In the genomic region with DNA sequence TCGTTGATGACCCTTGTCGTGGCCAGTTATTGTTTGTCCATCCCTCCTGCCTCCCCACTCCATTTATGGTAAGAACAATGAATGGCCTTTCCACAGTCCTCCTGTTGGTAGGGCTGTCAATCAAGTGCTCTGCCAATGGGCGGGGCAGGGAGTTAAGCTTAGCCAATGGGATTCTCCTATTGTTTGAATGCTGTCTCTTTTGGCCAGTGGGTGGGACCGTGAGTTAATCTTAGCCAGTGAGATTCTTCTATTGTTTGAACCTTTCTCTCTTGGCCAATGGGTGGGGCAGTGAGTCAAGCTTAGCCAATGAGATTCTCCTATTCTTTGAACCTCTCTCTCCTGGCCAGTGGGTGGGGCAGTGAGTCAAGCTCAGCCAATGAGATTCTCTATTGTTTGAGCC, we compare ENCODE assay signal across 18 cellular contexts.
DNase-seq lines count a peak whose midpoint lies in the region; ATAC-seq, FAIRE-seq and TF ChIP-seq lines count a peak whose summit lies in the region.
"Had no signal": no experiment of that assay in that cellular context is flagged by ENCODE, and none has a peak within 500 bp of the region (broad histone marks: within the 10 kb centered on the region; RNA-seq: fewer than 3 reads in every experiment).

No MANE protein-coding gene starts in this region.

- H4K20me1 ChIP-seq in GM12878 (ENCODE audit: control insufficient read depth, insufficient read depth) = no peaks in the 10 kb centered on the region
- no peaks in the 10 kb centered on the region for H4K20me1 ChIP-seq in H9 (ENCODE audit: control insufficient read depth, insufficient read depth, insufficient read length)

- ATAC-seq in GM12878 = no peak
- ATAC-seq: A549 had no signal

- DNase-seq in A673 (ENCODE audit: low spot score) = peak; percentile 22
- DNase-seq in Caki2 (ENCODE audit: low read depth) = peak; percentile 4
- peak; percentile 10 for DNase-seq in LHCN-M2 (ENCODE audit: low read depth)
- no peak for DNase-seq in GM12878 (ENCODE audit: low read depth, low spot score)
- DNase-seq in colonic mucosa = no peak
- no peak for DNase-seq in NCI-H1436 treated with DMSO at 0.1 percent for 48 hours (lab: John Stamatoyannopoulos, UW)
- no peak for DNase-seq in H9
- DNase-seq in activated CD4-positive, alpha-beta memory T cell treated with anti-CD3 and anti-CD28 coated beads, Interleukin-2, amount 10 ng/mL, durations not matched to agents 7 days and 5 days = no peak
- DNase-seq: NCI-H187 treated with DMSO at 0.1 percent for 48 hours, NCI-H226, Peyer's patch, SW 1271 had no signal

- H2BK5ac ChIP-seq in H9 (ENCODE audit: insufficient read length, low read length) = no peak overlapping the region

- H3K36me3 ChIP-seq in A673 (ENCODE audit: insufficient read depth, low read length, poor library complexity, severe bottlenecking) (no peaks in the 10 kb centered on the region), GM12878 (ENCODE audit: control insufficient read depth in 2 of 2, insufficient read depth in 2 of 2, low read length in 1 of 2) (no peaks in the 10 kb centered on the region), colonic mucosa (no peaks in the 10 kb centered on the region)
- H3K36me3 ChIP-seq: Peyer's patch had no signal

- H2BK15ac ChIP-seq in H9 (ENCODE audit: low read depth, low read length) = no peak overlapping the region

- no peak overlapping the region for H2BK20ac ChIP-seq in H9 (ENCODE audit: low read depth, low read length, poor library complexity, severe bottlenecking)

- 35% methylated on average over 4 of the region's 4 CpGs for WGBS in GM12878 (ENCODE audit: insufficient coverage, insufficient replicate concordance, low lambda C conversion rate, missing lambda C conversion rate)
- WGBS in H9 (ENCODE audit: extremely low coverage, insufficient read length, low lambda C conversion rate) = no CpG with 5 or more reads among the region's 4 CpGs

- no peak overlapping the region for H3K56ac ChIP-seq in H9 (ENCODE audit: insufficient read length, low read depth, low read length)

- no peak for TF ChIP-seq EP300 in GM12878 (IDR thresholded peaks at IDR 0.05; ENCODE audit: borderline replicate concordance in 1 of 2, control insufficient read depth in 1 of 2, low read depth in 2 of 2, low read length in 2 of 2)

- RAD21 ChIA-PET in GM12878 (lab: Charles Lee; ENCODE audit: unreplicated experiment) = no interaction called here

- H3K18ac ChIP-seq in H9 (ENCODE audit: insufficient read length, low read depth, low read length) = no peak overlapping the region

- no peak overlapping the region for H4K5ac ChIP-seq in H9 (ENCODE audit: insufficient read length, low read depth, low read length)

- peaks cover 7% of the 10 kb centered on the region for H3K27me3 Mint-ChIP-seq in H9 (ENCODE audit: low read depth)
- H3K27me3 Mint-ChIP-seq in activated CD4-positive, alpha-beta memory T cell treated with anti-CD3 and anti-CD28 coated beads, Interleukin-2, amount 10 ng/mL, durations not matched to agents 7 days and 5 days = no peaks in the 10 kb centered on the region
- H3K27me3 Mint-ChIP-seq: IgD-negative memory B cell had no signal

- no peak for TF ChIP-seq POLR2A in GM12878 (IDR thresholded peaks at IDR 0.05; ENCODE audit: low read depth, low read length)

- no peak overlapping the region for H3K27ac Mint-ChIP-seq in H9
- H3K27ac Mint-ChIP-seq in activated CD4-positive, alpha-beta memory T cell treated with anti-CD3 and anti-CD28 coated beads, Interleukin-2, amount 10 ng/mL, durations not matched to agents 7 days and 5 days = no peak overlapping the region
- H3K27ac Mint-ChIP-seq: IgD-negative memory B cell; T-helper 2 cell treated with Interferon-gamma antibody and Interleukin-4, amounts not matched to agents 5 μg/mL and 100 μg/mL, for 36 hours had no signal

- H3K27ac ChIP-seq in A673 (ENCODE audit: low read depth, low read length, poor library complexity, severe bottlenecking) (no peak overlapping the region), GM12878 (ENCODE audit: control insufficient read depth, insufficient read depth) (no peak overlapping the region), colonic mucosa (no peak overlapping the region), H9 (ENCODE audit: insufficient read length, low read depth, low read length) (no peak overlapping the region)
- H3K27ac ChIP-seq: A549, C4-2B, Peyer's patch had no signal

- no peak overlapping the region for H3K4me2 ChIP-seq in GM12878 (ENCODE audit: control insufficient read depth, insufficient read depth)
- H3K4me2 ChIP-seq in H9 (ENCODE audit: insufficient read depth, insufficient read length, low read length) = no peak overlapping the region
- H3K4me2 ChIP-seq: A549 had no signal

- H2AFZ ChIP-seq in GM12878 (ENCODE audit: control insufficient read depth, low read depth, low read length) (no peak overlapping the region), H9 (ENCODE audit: low read length) (no peak overlapping the region)

- H3K23ac ChIP-seq in H9 (ENCODE audit: insufficient read length, low read depth, low read length) = no peak overlapping the region

- H2BK120ac ChIP-seq in H9 (ENCODE audit: low read depth, low read length, poor library complexity, severe bottlenecking) = no peak overlapping the region

- intact Hi-C loops in A673 (cut with micrococcal nuclease; ENCODE audit: unreplicated experiment) = no loop called here
- intact Hi-C loops in GM12878 (cut with micrococcal nuclease; ENCODE audit: unreplicated experiment) = no loop called here
- intact Hi-C loops in colonic mucosa (cut with DNase I) = no loop called here

- no peak overlapping the region for H4K8ac ChIP-seq in H9 (replicated peaks; ENCODE audit: insufficient read length, low read depth, low read length)

- H4K91ac ChIP-seq in H9 (ENCODE audit: insufficient read length, low read depth, low read length) = no peak overlapping the region

- H3K79me2 ChIP-seq in GM12878 (ENCODE audit: control insufficient read depth, insufficient read depth, low read length) = no peaks in the 10 kb centered on the region
- H3K79me2 ChIP-seq in H9 (ENCODE audit: insufficient read depth, low read length) = no peaks in the 10 kb centered on the region

- H3K23me2 ChIP-seq in H9 (ENCODE audit: insufficient read length, low read depth, low read length, poor library complexity, severe bottlenecking) = no peaks in the 10 kb centered on the region

- no peaks in the 10 kb centered on the region for H3K79me1 ChIP-seq in H9 (ENCODE audit: insufficient read depth, low read depth, low read length, poor library complexity, severe bottlenecking)

- H3K14ac ChIP-seq in H9 (ENCODE audit: insufficient read depth, low read length) = no peak overlapping the region

- no peaks in the 10 kb centered on the region for H3K27me3 ChIP-seq in A673 (replicated peaks; ENCODE audit: insufficient read depth, low read depth, low read length, poor library complexity)
- H3K27me3 ChIP-seq in GM12878 (replicated peaks in 1 of 2; ENCODE audit: control insufficient read depth in 2 of 2, insufficient read depth in 2 of 2, low read length in 1 of 2) = no peaks in the 10 kb centered on the region
- H3K27me3 ChIP-seq in colonic mucosa = no peaks in the 10 kb centered on the region
- no peaks in the 10 kb centered on the region for H3K27me3 ChIP-seq in H9 (ENCODE audit: insufficient read depth, low read length)
- H3K27me3 ChIP-seq: Peyer's patch had no signal

- no peak for TF ChIP-seq CTCF in A673 (conservative IDR thresholded peaks at IDR 0.05; ENCODE audit: low read depth, low read length)
- no peak for TF ChIP-seq CTCF in GM12878 (IDR thresholded peaks at IDR 0.05 in 2 of 3, conservative IDR thresholded peaks at IDR 0.05 in 1 of 3; ENCODE audit: control insufficient read depth in 2 of 3, extremely low read depth in 1 of 3, insufficient read depth in 1 of 3, low read depth in 3 of 3, low read length in 3 of 3)
- TF ChIP-seq CTCF in colonic mucosa (IDR thresholded peaks at IDR 0.05) = no peak
- TF ChIP-seq CTCF in H9 (conservative IDR thresholded peaks at IDR 0.05) = no peak

- H2AK5ac ChIP-seq in H9 (ENCODE audit: insufficient read length, low read length) = no peak overlapping the region

- H3K4me3 ChIP-seq in A673 (ENCODE audit: low read depth, low read length, poor library complexity, severe bottlenecking) = no peak overlapping the region
- H3K4me3 ChIP-seq in GM12878 = no peak overlapping the region
- H3K4me3 ChIP-seq in colonic mucosa = no peak overlapping the region
- H3K4me3 ChIP-seq: A549, Peyer's patch had no signal

- H3K9ac ChIP-seq in GM12878 (ENCODE audit: control insufficient read depth, insufficient read depth, low read length) (no peak overlapping the region), colonic mucosa (ENCODE audit: low read depth in 2 of 2, low read length in 2 of 2) (no peak overlapping the region), H9 (ENCODE audit: extremely low read depth, insufficient read length, low read length) (no peak overlapping the region)

- H3K36me3 Mint-ChIP-seq in H9 (ENCODE audit: insufficient read depth in 1 of 3, low read depth in 3 of 3) = no peaks in the 10 kb centered on the region; a peak in 1 of 7 replicates
- H3K36me3 Mint-ChIP-seq in activated CD4-positive, alpha-beta memory T cell treated with anti-CD3 and anti-CD28 coated beads, Interleukin-2, amount 10 ng/mL, durations not matched to agents 7 days and 5 days (ENCODE audit: low read depth) = no peaks in the 10 kb centered on the region
- H3K36me3 Mint-ChIP-seq: IgD-negative memory B cell had no signal

- no TSS peak for BruUV-seq in A673 (replicated peaks; lab: Mats Ljungman, UMichigan)
- BruUV-seq in GM12878 (replicated peaks; lab: Mats Ljungman, UMichigan) = no TSS peak

- H3K9me3 ChIP-seq in A673 (ENCODE audit: low read depth, low read length, poor library complexity, severe bottlenecking) = no peaks in the 10 kb centered on the region
- H3K9me3 ChIP-seq in GM12878 (replicated peaks; ENCODE audit: control insufficient read depth, insufficient read depth, low read length) = no peaks in the 10 kb centered on the region; the same call in 2 of the 3 replicates
- no peaks in the 10 kb centered on the region for H3K9me3 ChIP-seq in colonic mucosa
- no peaks in the 10 kb centered on the region for H3K9me3 ChIP-seq in H9 (ENCODE audit: control insufficient read depth, low read depth, low read length)
- H3K9me3 ChIP-seq: A549, Peyer's patch had no signal

- H3K4me1 Mint-ChIP-seq in H9 = peaks cover 2 to 8% of the 10 kb centered on the region in 2 experiments; a peak in 3 of 4 replicates
- H3K4me1 Mint-ChIP-seq in activated CD4-positive, alpha-beta memory T cell treated with anti-CD3 and anti-CD28 coated beads, Interleukin-2, amount 10 ng/mL, durations not matched to agents 7 days and 5 days = no peaks in the 10 kb centered on the region

- CTCF ChIA-PET in A673 (lab: Charles Lee) (no interaction called here), GM12878 (lab: Yijun Ruan, JAX) (no interaction called here)
- CTCF ChIA-PET in activated CD4-positive, alpha-beta memory T cell treated with anti-CD3 and anti-CD28 coated beads, Interleukin-2, amount 10 ng/mL, durations not matched to agents 7 days and 5 days (lab: Charles Lee) = no interaction called here

- no peak for FAIRE-seq in GM12878 (lab: Jason Lieb, UNC)
- FAIRE-seq: A549, GM12891, GM19239 had no signal

- H3K9me3 Mint-ChIP-seq in H9 = no peaks in the 10 kb centered on the region; a peak in 1 of 5 replicates
- H3K9me3 Mint-ChIP-seq in activated CD4-positive, alpha-beta memory T cell treated with anti-CD3 and anti-CD28 coated beads, Interleukin-2, amount 10 ng/mL, durations not matched to agents 7 days and 5 days = no peaks in the 10 kb centered on the region
- H3K9me3 Mint-ChIP-seq: T-helper 2 cell treated with Interferon-gamma antibody and Interleukin-4, amounts not matched to agents 5 μg/mL and 100 μg/mL, for 36 hours had no signal

- H3K4me1 ChIP-seq in A673 (ENCODE audit: insufficient read depth, low read length, poor library complexity, severe bottlenecking) (no peaks in the 10 kb centered on the region), GM12878 (ENCODE audit: control insufficient read depth, insufficient read depth, low read length) (no peaks in the 10 kb centered on the region), colonic mucosa (no peaks in the 10 kb centered on the region), H9 (ENCODE audit: insufficient read depth, low read length) (no peaks in the 10 kb centered on the region)
- H3K4me1 ChIP-seq: A549, Peyer's patch had no signal

- POLR2A ChIA-PET in A673 (lab: Charles Lee; ENCODE audit: low non-redundant PET) (no interaction called here), GM12878 (lab: Charles Lee) (no interaction called here)
- POLR2A ChIA-PET in activated CD4-positive, alpha-beta memory T cell treated with anti-CD3 and anti-CD28 coated beads, Interleukin-2, amount 10 ng/mL, durations not matched to agents 7 days and 5 days (lab: Charles Lee) = no interaction called here

- in situ Hi-C loops in Caki2 (cut with HindIII; ENCODE audit: low pct_unique_long_range_greater_than_20kb, low sequenced_read_pairs) = no loop called here
- in situ Hi-C loops in GM12878 (cut with MboI) = no loop called here

- no peak overlapping the region for H3T11ph ChIP-seq in H9 (ENCODE audit: low read length)

- H3K4me3 Mint-ChIP-seq in H9 = no peak overlapping the region
- H3K4me3 Mint-ChIP-seq in activated CD4-positive, alpha-beta memory T cell treated with anti-CD3 and anti-CD28 coated beads, Interleukin-2, amount 10 ng/mL, durations not matched to agents 7 days and 5 days = no peak overlapping the region
- H3K4me3 Mint-ChIP-seq: IgD-negative memory B cell; T-helper 2 cell treated with Interferon-gamma antibody and Interleukin-4, amounts not matched to agents 5 μg/mL and 100 μg/mL, for 36 hours had no signal

- SMC1A ChIA-PET in GM12878 (lab: Charles Lee; ENCODE audit: uncharacterized antibody, unreplicated experiment) = interaction anchor here (0.7 kb wide), 1 partner anchor 255 kb away, joined by 3 read pairs; no protein-coding TSS in a partner anchor

- TF ChIP-seq RAD21 in GM12878 (IDR thresholded peaks at IDR 0.05; ENCODE audit: insufficient read depth, low read depth, low read length) = no peak

- H3K4ac ChIP-seq in H9 (ENCODE audit: low read depth, low read length) = no peak overlapping the region

- no peak overlapping the region for H2BK12ac ChIP-seq in H9 (ENCODE audit: insufficient read length, low read depth, low read length)

Comparison
In these comparisons a context has a peak if more than half of its experiments do, and no peak if none do; other contexts are left out.
1. DNase-seq: peak in A673 (single experiment), Caki2 (single experiment) and LHCN-M2 (single experiment); none in GM12878 (single experiment), colonic mucosa (single experiment), NCI-H1436 treated with DMSO at 0.1 percent for 48 hours (single experiment), H9 (single experiment) and activated CD4-positive, alpha-beta memory T cell treated with anti-CD3 and anti-CD28 coated beads, Interleukin-2, amount 10 ng/mL, durations not matched to agents 7 days and 5 days (single experiment).